ENCODE assay signal across 1 cellular context in genomic region chr11:75934851-75935250, GRCh38.
TF ChIP-seq lines count a peak whose summit lies in the region.

No MANE protein-coding gene starts in this region.

TF ChIP-seq in K562, 482 proteins besides CTCF, POLR2A, EP300 and RAD21 (continued from another document):
- no peak for TF ChIP-seq PCBP1 (IDR thresholded peaks at IDR 0.05; ENCODE audit: low read depth, low read length, poor library complexity, severe bottlenecking)
